ENCODE assay signal across 25 cellular contexts in the genomic region with DNA sequence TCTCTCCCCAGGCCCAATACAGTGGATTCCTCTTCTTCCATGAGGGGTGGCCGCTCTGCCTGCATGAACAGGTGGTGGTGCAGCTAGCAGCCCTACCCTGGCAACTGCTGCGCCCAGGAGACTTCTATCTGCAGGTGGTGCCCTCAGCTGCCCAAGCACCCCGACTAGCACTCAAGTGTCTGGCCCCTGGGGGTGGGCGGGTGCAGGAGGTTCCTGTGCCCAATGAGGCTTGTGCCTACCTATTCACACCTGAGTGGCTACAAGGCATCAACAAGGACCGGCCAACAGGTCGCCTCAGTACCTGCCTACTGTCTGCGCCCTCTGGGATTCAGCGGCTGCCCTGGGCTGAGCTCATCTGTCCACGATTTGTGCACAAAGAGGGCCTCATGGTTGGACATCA. TPM values are rescaled to one million over a fixed set of nuclear protein-coding genes. Genes with fewer than 3 reads are reported as not detected.
DNase-seq lines count a peak whose midpoint lies in the region; ATAC-seq and TF ChIP-seq lines count a peak whose summit lies in the region.
"Had no signal": no experiment of that assay in that cellular context is flagged by ENCODE, and none has a peak within 500 bp of the region (broad histone marks: within the 10 kb centered on the region; RNA-seq: fewer than 3 reads in every experiment).

No MANE protein-coding gene starts in this region.

- no peak overlapping the region for H2AK5ac ChIP-seq in H9 (ENCODE audit: insufficient read length, low read length)

- peak overlapping the region in 2 of 3 experiments; percentile 36 to 50; a peak in 2 of 7 replicates for H3K27ac Mint-ChIP-seq in H9
- peak overlapping the region; percentile 64 to 99 (median 73) for H3K27ac Mint-ChIP-seq in nephron
- no peak overlapping the region for H3K27ac Mint-ChIP-seq in type B pancreatic cell
- H3K27ac Mint-ChIP-seq: CD8-positive, alpha-beta T cell; GM23338; IgD-negative memory B cell had no signal

- no peak overlapping the region for H2BK20ac ChIP-seq in H9 (ENCODE audit: low read depth, low read length, poor library complexity, severe bottlenecking)

- no peak overlapping the region for H3K9ac ChIP-seq in H9 (ENCODE audit: extremely low read depth, insufficient read length, low read length)

- H3K36me3 Mint-ChIP-seq in H9 (ENCODE audit: insufficient read depth in 1 of 3, low read depth in 3 of 3) (peaks cover 47 to 67% (median 62%) of the 10 kb centered on the region in 3 experiments), nephron (ENCODE audit: low read depth) (peaks cover 60% of the 10 kb centered on the region), type B pancreatic cell (peaks cover 18% of the 10 kb centered on the region)
- H3K36me3 Mint-ChIP-seq: CD8-positive, alpha-beta T cell; IgD-negative memory B cell had no signal

- no peaks in the 10 kb centered on the region; the same call in 1 of the 2 replicates for H3K27me3 Mint-ChIP-seq in H9 (ENCODE audit: low read depth)
- peaks cover 5% of the 10 kb centered on the region for H3K27me3 Mint-ChIP-seq in nephron (ENCODE audit: low read depth)
- H3K27me3 Mint-ChIP-seq in type B pancreatic cell = peaks cover 6% of the 10 kb centered on the region

- H3K4me3 Mint-ChIP-seq in H9 (no peak overlapping the region), nephron (peak overlapping the region; percentile 51 to 60 (median 56)), type B pancreatic cell (peak overlapping the region; percentile 32)
- H3K4me3 Mint-ChIP-seq: CD8-positive, alpha-beta T cell had no signal

- H3K4ac ChIP-seq in H9 (ENCODE audit: low read depth, low read length) = no peak overlapping the region

- no peak overlapping the region for H3K14ac ChIP-seq in H9 (ENCODE audit: insufficient read depth, low read length)

- H2BK120ac ChIP-seq in H9 (ENCODE audit: low read depth, low read length, poor library complexity, severe bottlenecking) = no peak overlapping the region

- no peak overlapping the region for H2BK5ac ChIP-seq in H9 (ENCODE audit: insufficient read length, low read length)

- no peak overlapping the region for H2BK15ac ChIP-seq in H9 (ENCODE audit: low read depth, low read length)

- DNase-seq in NCI-H2171 treated with DMSO at 0.1 percent for 48 hours (lab: John Stamatoyannopoulos, UW) (peak; percentile 30), NCI-H2171 (lab: John Stamatoyannopoulos, UW) (no peak), H9 (no peak), type B pancreatic cell (ENCODE audit: extremely low spot score, unreplicated experiment) (no peak), foreskin melanocyte (no peak), HuH-7.5 (ENCODE audit: low spot score) (no peak)
- DNase-seq: ACHN; C1 segment of cervical spinal cord; CD8-positive, alpha-beta T cell; DND-41; HCEC 1CT; NCI-H1105; NCI-H2029 treated with DMSO at 0.1 percent for 48 hours; NCI-H446; NCI-H526; OCI-M1; Right ventricle myocardium superior had no signal

- H3K4me2 ChIP-seq in H9 (ENCODE audit: insufficient read depth, insufficient read length, low read length) = no peak overlapping the region
- H3K4me2 ChIP-seq: GM23338 had no signal

- H3K23me2 ChIP-seq in H9 (ENCODE audit: insufficient read length, low read depth, low read length, poor library complexity, severe bottlenecking) = peaks cover 27% of the 10 kb centered on the region

- H3K56ac ChIP-seq in H9 (ENCODE audit: insufficient read length, low read depth, low read length) = no peak overlapping the region

- no CpG with 5 or more reads among the region's 9 CpGs for WGBS in H9 (ENCODE audit: extremely low coverage, insufficient read length, low lambda C conversion rate)

- H4K91ac ChIP-seq in H9 (ENCODE audit: insufficient read length, low read depth, low read length) = no peak overlapping the region

- H3K9me3 ChIP-seq in H9 (ENCODE audit: control insufficient read depth, low read depth, low read length) = no peaks in the 10 kb centered on the region

- H2AFZ ChIP-seq in H9 (ENCODE audit: low read length) = no peak overlapping the region
- H2AFZ ChIP-seq: GM23338 had no signal

- H3T11ph ChIP-seq in H9 (ENCODE audit: low read length) = no peak overlapping the region

- no peak for ATAC-seq in GM21390 (IDR thresholded peaks at IDR 0.05; ENCODE audit: unreplicated experiment)
- ATAC-seq: CD8-positive, alpha-beta T cell; GM23338 had no signal

- no peak overlapping the region for H2BK12ac ChIP-seq in H9 (ENCODE audit: insufficient read length, low read depth, low read length)

- H3K18ac ChIP-seq in H9 (ENCODE audit: insufficient read length, low read depth, low read length) = no peak overlapping the region

- H3K4me1 Mint-ChIP-seq in H9 = peaks cover 15 to 16% of the 10 kb centered on the region in 2 experiments
- H3K4me1 Mint-ChIP-seq in nephron = peaks cover 27% of the 10 kb centered on the region
- H3K4me1 Mint-ChIP-seq in type B pancreatic cell (ENCODE audit: unreplicated experiment) = peaks cover 21% of the 10 kb centered on the region

- no peaks in the 10 kb centered on the region for H3K79me2 ChIP-seq in H9 (ENCODE audit: insufficient read depth, low read length)

- H3K79me1 ChIP-seq in H9 (ENCODE audit: insufficient read depth, low read depth, low read length, poor library complexity, severe bottlenecking) = no peaks in the 10 kb centered on the region

- H3K27ac ChIP-seq in H9 (ENCODE audit: insufficient read length, low read depth, low read length) = no peak overlapping the region
- H3K27ac ChIP-seq: 22Rv1 had no signal

- H4K5ac ChIP-seq in H9 (ENCODE audit: insufficient read length, low read depth, low read length) = no peak overlapping the region

- no peaks in the 10 kb centered on the region for H4K20me1 ChIP-seq in H9 (ENCODE audit: control insufficient read depth, insufficient read depth, insufficient read length)

- H3K9me3 Mint-ChIP-seq in H9 (no peaks in the 10 kb centered on the region), nephron (no peaks in the 10 kb centered on the region), type B pancreatic cell (no peaks in the 10 kb centered on the region)
- H3K9me3 Mint-ChIP-seq: CD8-positive, alpha-beta T cell; GM23338; IgD-negative memory B cell had no signal

- no peaks in the 10 kb centered on the region for H3K27me3 ChIP-seq in H9 (ENCODE audit: insufficient read depth, low read length)

- TF ChIP-seq CTCF in H9 (conservative IDR thresholded peaks at IDR 0.05) (no peak), nephron (IDR thresholded peaks at IDR 0.05; ENCODE audit: unreplicated experiment in 3 of 3) (no peak), type B pancreatic cell (conservative IDR thresholded peaks at IDR 0.05) (no peak)

- H3K23ac ChIP-seq in H9 (ENCODE audit: insufficient read length, low read depth, low read length) = no peak overlapping the region

- no peak overlapping the region for H4K8ac ChIP-seq in H9 (replicated peaks; ENCODE audit: insufficient read length, low read depth, low read length)

- H3K4me1 ChIP-seq in H9 (ENCODE audit: insufficient read depth, low read length) = peaks cover 4% of the 10 kb centered on the region; the same call in 1 of the 2 replicates

RNA-seq across cellular contexts. Expression of a gene that starts 3.8 kb away (rescaled TPM):
- total RNA-seq in H9 (2021) = 71.1 and 71.4 TPM in 2 replicates
- 10.9 and 65.8 TPM in 2 replicates for total RNA-seq in type B pancreatic cell (ENCODE audit: low replicate concordance)

RNA-seq across cellular contexts. Expression of a gene that starts 16.3 kb away (rescaled TPM):
- not detected in 2 replicates for total RNA-seq in H9 (2021)
- total RNA-seq in type B pancreatic cell (ENCODE audit: low replicate concordance) = not detected in 2 replicates
- total RNA-seq: CD8-positive, alpha-beta T cell; GM23338; HT1080; Right ventricle myocardium superior; RPMI7951; SK-MEL-5 had no signal

RNA-seq across cellular contexts. Expression of a gene that starts 24.5 kb away (rescaled TPM):
- 84.5 and 87.6 TPM in 2 replicates for total RNA-seq in H9 (2021)
- total RNA-seq in type B pancreatic cell (ENCODE audit: low replicate concordance) = 47.8 and 58.0 TPM in 2 replicates

RNA-seq across cellular contexts. Expression of a gene that starts 26.9 kb away (rescaled TPM):
- total RNA-seq in H9 (2021) (1.9 and 2.2 TPM in 2 replicates), type B pancreatic cell (ENCODE audit: low replicate concordance) (1.8 and 2.9 TPM in 2 replicates)
- total RNA-seq: CD8-positive, alpha-beta T cell; RPMI7951 had no signal

RNA-seq across cellular contexts. Expression of a gene that starts 31.8 kb away (rescaled TPM):
- total RNA-seq in H9 (2021) (not detected in 2 replicates), type B pancreatic cell (ENCODE audit: low replicate concordance) (0.55 TPM in 1 of 2 replicates, not detected in the other)
- total RNA-seq: CD8-positive, alpha-beta T cell; GM23338; HT1080; Right ventricle myocardium superior; RPMI7951; SK-MEL-5 had no signal

Comparison
In these comparisons a context has a peak if more than half of its experiments do, and no peak if none do; other contexts are left out.
1. H3K4me3 Mint-ChIP-seq: peak in nephron (3 of 3) and type B pancreatic cell (single experiment); none in H9 (0 of 2).